ENCODE assay signal across 1 cellular context in the genomic region with DNA sequence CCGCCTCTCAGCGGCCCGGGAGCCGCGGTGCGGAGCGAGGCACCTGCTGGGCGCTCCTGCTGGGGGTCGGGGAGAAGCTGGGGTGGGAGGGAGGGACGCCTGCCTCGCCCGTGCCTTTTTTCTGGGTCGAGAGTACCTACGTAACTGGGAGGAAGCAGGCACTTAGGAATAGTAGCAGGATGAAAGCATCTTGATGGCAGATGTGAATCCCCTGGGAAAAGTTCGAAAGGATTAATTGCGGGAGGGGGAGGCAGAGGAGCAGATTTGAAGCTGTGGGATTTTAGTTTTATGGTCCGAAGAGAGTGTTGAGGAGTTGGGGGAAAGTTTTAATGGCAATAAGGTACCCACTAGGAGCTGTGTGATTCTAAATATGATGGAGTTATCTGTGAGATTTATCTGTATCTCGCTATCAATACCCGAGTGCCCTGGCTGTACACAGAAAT.
TF ChIP-seq lines count a peak whose summit lies in the region.

No MANE protein-coding gene starts in this region.

TF ChIP-seq in GM23338, 12 proteins besides CTCF, POLR2A, EP300 and RAD21 (continued from another document):
- TF ChIP-seq, protein P1, sequence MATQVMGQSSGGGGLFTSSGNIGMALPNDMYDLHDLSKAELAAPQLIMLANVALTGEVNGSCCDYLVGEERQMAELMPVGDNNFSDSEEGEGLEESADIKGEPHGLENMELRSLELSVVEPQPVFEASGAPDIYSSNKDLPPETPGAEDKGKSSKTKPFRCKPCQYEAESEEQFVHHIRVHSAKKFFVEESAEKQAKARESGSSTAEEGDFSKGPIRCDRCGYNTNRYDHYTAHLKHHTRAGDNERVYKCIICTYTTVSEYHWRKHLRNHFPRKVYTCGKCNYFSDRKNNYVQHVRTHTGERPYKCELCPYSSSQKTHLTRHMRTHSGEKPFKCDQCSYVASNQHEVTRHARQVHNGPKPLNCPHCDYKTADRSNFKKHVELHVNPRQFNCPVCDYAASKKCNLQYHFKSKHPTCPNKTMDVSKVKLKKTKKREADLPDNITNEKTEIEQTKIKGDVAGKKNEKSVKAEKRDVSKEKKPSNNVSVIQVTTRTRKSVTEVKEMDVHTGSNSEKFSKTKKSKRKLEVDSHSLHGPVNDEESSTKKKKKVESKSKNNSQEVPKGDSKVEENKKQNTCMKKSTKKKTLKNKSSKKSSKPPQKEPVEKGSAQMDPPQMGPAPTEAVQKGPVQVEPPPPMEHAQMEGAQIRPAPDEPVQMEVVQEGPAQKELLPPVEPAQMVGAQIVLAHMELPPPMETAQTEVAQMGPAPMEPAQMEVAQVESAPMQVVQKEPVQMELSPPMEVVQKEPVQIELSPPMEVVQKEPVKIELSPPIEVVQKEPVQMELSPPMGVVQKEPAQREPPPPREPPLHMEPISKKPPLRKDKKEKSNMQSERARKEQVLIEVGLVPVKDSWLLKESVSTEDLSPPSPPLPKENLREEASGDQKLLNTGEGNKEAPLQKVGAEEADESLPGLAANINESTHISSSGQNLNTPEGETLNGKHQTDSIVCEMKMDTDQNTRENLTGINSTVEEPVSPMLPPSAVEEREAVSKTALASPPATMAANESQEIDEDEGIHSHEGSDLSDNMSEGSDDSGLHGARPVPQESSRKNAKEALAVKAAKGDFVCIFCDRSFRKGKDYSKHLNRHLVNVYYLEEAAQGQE (IDR thresholded peaks at IDR 0.05; ENCODE audit: unreplicated experiment), result no peak
- TF ChIP-seq EZH2 (IDR thresholded peaks at IDR 0.05; ENCODE audit: low read depth, unreplicated experiment) (no peak), EZH2phosphoT487 (IDR thresholded peaks at IDR 0.05; ENCODE audit: unreplicated experiment) (no peak), NANOG (IDR thresholded peaks at IDR 0.05; ENCODE audit: borderline replicate concordance) (no peak), JUNB (IDR thresholded peaks at IDR 0.05; ENCODE audit: unreplicated experiment) (no peak), ZNF114 (CRISPR knock-in tag; IDR thresholded peaks at IDR 0.05) (no peak), POLR2AphosphoS5 (IDR thresholded peaks at IDR 0.05; ENCODE audit: low read depth) (no peak), ZNF331 (CRISPR knock-in tag; IDR thresholded peaks at IDR 0.05; ENCODE audit: low read depth) (no peak), CREB1 (CRISPR knock-in tag; IDR thresholded peaks at IDR 0.05; ENCODE audit: low read depth) (no peak)
- TF ChIP-seq, protein P2, sequence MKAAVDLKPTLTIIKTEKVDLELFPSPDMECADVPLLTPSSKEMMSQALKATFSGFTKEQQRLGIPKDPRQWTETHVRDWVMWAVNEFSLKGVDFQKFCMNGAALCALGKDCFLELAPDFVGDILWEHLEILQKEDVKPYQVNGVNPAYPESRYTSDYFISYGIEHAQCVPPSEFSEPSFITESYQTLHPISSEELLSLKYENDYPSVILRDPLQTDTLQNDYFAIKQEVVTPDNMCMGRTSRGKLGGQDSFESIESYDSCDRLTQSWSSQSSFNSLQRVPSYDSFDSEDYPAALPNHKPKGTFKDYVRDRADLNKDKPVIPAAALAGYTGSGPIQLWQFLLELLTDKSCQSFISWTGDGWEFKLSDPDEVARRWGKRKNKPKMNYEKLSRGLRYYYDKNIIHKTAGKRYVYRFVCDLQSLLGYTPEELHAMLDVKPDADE (IDR thresholded peaks at IDR 0.05), result no peak
- TF ChIP-seq, protein P3, sequence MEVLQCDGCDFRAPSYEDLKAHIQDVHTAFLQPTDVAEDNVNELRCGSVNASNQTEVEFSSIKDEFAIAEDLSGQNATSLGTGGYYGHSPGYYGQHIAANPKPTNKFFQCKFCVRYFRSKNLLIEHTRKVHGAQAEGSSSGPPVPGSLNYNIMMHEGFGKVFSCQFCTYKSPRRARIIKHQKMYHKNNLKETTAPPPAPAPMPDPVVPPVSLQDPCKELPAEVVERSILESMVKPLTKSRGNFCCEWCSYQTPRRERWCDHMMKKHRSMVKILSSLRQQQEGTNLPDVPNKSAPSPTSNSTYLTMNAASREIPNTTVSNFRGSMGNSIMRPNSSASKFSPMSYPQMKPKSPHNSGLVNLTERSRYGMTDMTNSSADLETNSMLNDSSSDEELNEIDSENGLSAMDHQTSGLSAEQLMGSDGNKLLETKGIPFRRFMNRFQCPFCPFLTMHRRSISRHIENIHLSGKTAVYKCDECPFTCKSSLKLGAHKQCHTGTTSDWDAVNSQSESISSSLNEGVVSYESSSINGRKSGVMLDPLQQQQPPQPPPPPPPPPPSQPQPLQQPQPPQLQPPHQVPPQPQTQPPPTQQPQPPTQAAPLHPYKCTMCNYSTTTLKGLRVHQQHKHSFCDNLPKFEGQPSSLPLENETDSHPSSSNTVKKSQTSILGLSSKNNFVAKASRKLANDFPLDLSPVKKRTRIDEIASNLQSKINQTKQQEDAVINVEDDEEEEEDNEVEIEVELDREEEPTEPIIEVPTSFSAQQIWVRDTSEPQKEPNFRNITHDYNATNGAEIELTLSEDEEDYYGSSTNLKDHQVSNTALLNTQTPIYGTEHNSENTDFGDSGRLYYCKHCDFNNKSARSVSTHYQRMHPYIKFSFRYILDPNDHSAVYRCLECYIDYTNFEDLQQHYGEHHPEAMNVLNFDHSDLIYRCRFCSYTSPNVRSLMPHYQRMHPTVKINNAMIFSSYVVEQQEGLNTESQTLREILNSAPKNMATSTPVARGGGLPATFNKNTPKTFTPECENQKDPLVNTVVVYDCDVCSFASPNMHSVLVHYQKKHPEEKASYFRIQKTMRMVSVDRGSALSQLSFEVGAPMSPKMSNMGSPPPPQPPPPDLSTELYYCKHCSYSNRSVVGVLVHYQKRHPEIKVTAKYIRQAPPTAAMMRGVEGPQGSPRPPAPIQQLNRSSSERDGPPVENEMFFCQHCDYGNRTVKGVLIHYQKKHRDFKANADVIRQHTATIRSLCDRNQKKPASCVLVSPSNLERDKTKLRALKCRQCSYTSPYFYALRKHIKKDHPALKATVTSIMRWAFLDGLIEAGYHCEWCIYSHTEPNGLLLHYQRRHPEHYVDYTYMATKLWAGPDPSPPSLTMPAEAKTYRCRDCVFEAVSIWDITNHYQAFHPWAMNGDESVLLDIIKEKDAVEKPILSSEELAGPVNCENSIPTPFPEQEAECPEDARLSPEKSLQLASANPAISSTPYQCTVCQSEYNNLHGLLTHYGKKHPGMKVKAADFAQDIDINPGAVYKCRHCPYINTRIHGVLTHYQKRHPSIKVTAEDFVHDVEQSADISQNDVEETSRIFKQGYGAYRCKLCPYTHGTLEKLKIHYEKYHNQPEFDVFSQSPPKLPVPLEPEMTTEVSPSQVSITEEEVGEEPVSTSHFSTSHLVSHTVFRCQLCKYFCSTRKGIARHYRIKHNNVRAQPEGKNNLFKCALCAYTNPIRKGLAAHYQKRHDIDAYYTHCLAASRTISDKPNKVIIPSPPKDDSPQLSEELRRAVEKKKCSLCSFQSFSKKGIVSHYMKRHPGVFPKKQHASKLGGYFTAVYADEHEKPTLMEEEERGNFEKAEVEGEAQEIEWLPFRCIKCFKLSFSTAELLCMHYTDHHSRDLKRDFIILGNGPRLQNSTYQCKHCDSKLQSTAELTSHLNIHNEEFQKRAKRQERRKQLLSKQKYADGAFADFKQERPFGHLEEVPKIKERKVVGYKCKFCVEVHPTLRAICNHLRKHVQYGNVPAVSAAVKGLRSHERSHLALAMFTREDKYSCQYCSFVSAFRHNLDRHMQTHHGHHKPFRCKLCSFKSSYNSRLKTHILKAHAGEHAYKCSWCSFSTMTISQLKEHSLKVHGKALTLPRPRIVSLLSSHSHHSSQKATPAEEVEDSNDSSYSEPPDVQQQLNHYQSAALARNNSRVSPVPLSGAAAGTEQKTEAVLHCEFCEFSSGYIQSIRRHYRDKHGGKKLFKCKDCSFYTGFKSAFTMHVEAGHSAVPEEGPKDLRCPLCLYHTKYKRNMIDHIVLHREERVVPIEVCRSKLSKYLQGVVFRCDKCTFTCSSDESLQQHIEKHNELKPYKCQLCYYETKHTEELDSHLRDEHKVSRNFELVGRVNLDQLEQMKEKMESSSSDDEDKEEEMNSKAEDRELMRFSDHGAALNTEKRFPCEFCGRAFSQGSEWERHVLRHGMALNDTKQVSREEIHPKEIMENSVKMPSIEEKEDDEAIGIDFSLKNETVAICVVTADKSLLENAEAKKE (CRISPR knock-in tag; IDR thresholded peaks at IDR 0.05), result no peak
TF ChIP-seq in GM23338: peak in this region for 0.
